Comparison of ENCODE assay signal across 17 cellular contexts in the genomic region with DNA sequence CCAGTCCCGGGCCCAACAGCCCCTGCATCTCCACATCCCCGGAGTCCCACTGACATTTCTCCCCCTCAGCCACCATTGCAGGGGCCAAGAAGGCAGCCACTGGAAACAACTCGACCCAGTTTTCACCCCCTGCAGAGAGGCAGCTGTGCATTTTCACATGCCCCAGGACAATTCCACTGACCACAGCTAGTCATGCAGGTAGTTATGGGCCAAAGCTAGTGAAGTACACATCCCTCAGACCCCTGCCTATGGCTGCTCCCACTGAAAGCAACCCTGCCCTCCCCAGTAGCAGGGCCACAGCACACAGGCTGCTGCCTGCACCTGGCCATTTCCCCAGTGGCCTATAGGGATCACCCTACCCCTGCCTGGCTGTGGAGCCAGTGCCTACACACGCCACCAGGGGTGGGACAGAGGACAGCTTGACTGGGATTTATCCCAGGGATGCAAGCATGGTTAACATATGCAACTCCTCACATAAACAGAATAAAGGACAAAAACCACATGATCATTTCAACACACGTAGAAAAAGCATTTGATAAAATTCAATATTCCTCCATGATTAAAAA.
DNase-seq lines count a peak whose midpoint lies in the region; ATAC-seq and TF ChIP-seq lines count a peak whose summit lies in the region.
"Had no signal": no experiment of that assay in that cellular context is flagged by ENCODE, and none has a peak within 500 bp of the region (broad histone marks: within the 10 kb centered on the region; RNA-seq: fewer than 3 reads in every experiment).

No MANE protein-coding gene starts in this region.

- intact Hi-C loops in left lung (cut with DNase I) (no loop called here), stomach (cut with DNase I; ENCODE audit: low total_unique reads) (loop anchor here (10.0 kb wide), 1 partner anchor 55 kb away; no protein-coding TSS in a partner anchor)

- no peak overlapping the region for H4K91ac ChIP-seq in neuronal stem cell (ENCODE audit: low read depth, low read length, poor library complexity)

- H3K36me3 ChIP-seq in neuronal stem cell (replicated peaks in 1 of 2; ENCODE audit: control insufficient read depth in 2 of 2, insufficient read depth in 2 of 2, low read length in 2 of 2) (no peaks in the 10 kb centered on the region), left lung (no peaks in the 10 kb centered on the region), stomach (no peaks in the 10 kb centered on the region)

- no peak for TF ChIP-seq EP300 in stomach (IDR thresholded peaks at IDR 0.05)

- H3K4me3 ChIP-seq in neuronal stem cell (ENCODE audit: low read length in 2 of 2) = peak overlapping the region in 1 of 2 donors; percentile 59
- no peak overlapping the region for H3K4me3 ChIP-seq in left lung
- H3K4me3 ChIP-seq in stomach = no peak overlapping the region

- H2BK5ac ChIP-seq in neuronal stem cell (ENCODE audit: low read length) = no peak overlapping the region

- no peak overlapping the region for H2AFZ ChIP-seq in neuronal stem cell (ENCODE audit: low read length)

- H3K4me1 ChIP-seq in neuronal stem cell (ENCODE audit: control insufficient read depth in 2 of 2, insufficient read depth in 1 of 2, low read depth in 1 of 2, low read length in 2 of 2) (peaks cover 0 to 1% of the 10 kb centered on the region in 2 donors), left lung (no peaks in the 10 kb centered on the region), stomach (no peaks in the 10 kb centered on the region)

- no peaks in the 10 kb centered on the region for H3K9me3 ChIP-seq in neuronal stem cell (replicated peaks in 1 of 2; ENCODE audit: control insufficient read depth in 2 of 2, insufficient read depth in 1 of 2, low read depth in 1 of 2, low read length in 2 of 2)
- no peaks in the 10 kb centered on the region for H3K9me3 ChIP-seq in left lung
- H3K9me3 ChIP-seq in stomach = no peaks in the 10 kb centered on the region

- no peak overlapping the region for H3K27ac ChIP-seq in neuronal stem cell (replicated peaks; ENCODE audit: low read length)
- no peak overlapping the region for H3K27ac ChIP-seq in left lung
- H3K27ac ChIP-seq in stomach = no peak overlapping the region

- H2BK120ac ChIP-seq in neuronal stem cell (ENCODE audit: low read depth, low read length) = no peak overlapping the region

- no peaks in the 10 kb centered on the region for H3K79me1 ChIP-seq in neuronal stem cell (ENCODE audit: low read depth, low read length)

- no peak overlapping the region for H3K18ac ChIP-seq in neuronal stem cell (ENCODE audit: low read length)

- no peak overlapping the region for H2AK5ac ChIP-seq in neuronal stem cell (ENCODE audit: low read depth, low read length)

- TF ChIP-seq POLR2A in stomach (IDR thresholded peaks at IDR 0.05) = no peak

- no peak overlapping the region for H2BK12ac ChIP-seq in neuronal stem cell (ENCODE audit: low read length)

- peak overlapping the region; percentile 41 for H3K14ac ChIP-seq in neuronal stem cell (ENCODE audit: low read length)

- H3K27me3 ChIP-seq in neuronal stem cell (ENCODE audit: control insufficient read depth in 3 of 3, insufficient read depth in 3 of 3, low read depth in 1 of 3, low read length in 3 of 3) = no peaks in the 10 kb centered on the region
- H3K27me3 ChIP-seq in left lung = no peaks in the 10 kb centered on the region
- H3K27me3 ChIP-seq in stomach = peaks cover 0 to 8% (median 4%) of the 10 kb centered on the region in 3 donors

- H3K9ac ChIP-seq in neuronal stem cell (ENCODE audit: low read depth, low read length, poor library complexity) = no peak overlapping the region

- WGBS in neuronal stem cell (ENCODE audit: extremely low coverage in 2 of 2, insufficient read length in 2 of 2, insufficient replicate concordance in 1 of 2), 2 donors = no CpG with 5 or more reads among the region's 5 CpGs
- WGBS in stomach, 5 donors = 81 to 85% (median 82%) methylated on average over 4 to 5 of the region's 5 CpGs

- H3K23ac ChIP-seq in neuronal stem cell (ENCODE audit: low read depth, low read length, poor library complexity) = no peak overlapping the region

- no peak overlapping the region for H3K4ac ChIP-seq in neuronal stem cell (ENCODE audit: low read length)

- no peak for ATAC-seq in left lung

- H4K8ac ChIP-seq in neuronal stem cell (ENCODE audit: low read depth, low read length) = no peak overlapping the region

- H2BK15ac ChIP-seq in neuronal stem cell (ENCODE audit: low read length) = no peak overlapping the region

- H3K4me2 ChIP-seq in neuronal stem cell (ENCODE audit: insufficient read depth, low read length, poor library complexity, severe bottlenecking) = no peak overlapping the region

- peak; percentile 8; the same call in 1 of the 2 replicates for TF ChIP-seq CTCF in GM12874 (IDR thresholded peaks at IDR 0.05; ENCODE audit: insufficient read depth, low read depth, low read length)
- TF ChIP-seq CTCF in left lung (IDR thresholded peaks at IDR 0.05) = no peak
- TF ChIP-seq CTCF in stomach (IDR thresholded peaks at IDR 0.05) = no peak

- peak; percentile 14 for DNase-seq in HT-29 (ENCODE audit: low spot score)
- DNase-seq in glomerular visceral epithelial cell (ENCODE audit: extremely low spot score) = peak; percentile 93
- DNase-seq in neuronal stem cell (ENCODE audit: low spot score) = no peak
- no peak for DNase-seq in central memory CD4-positive, alpha-beta T cell
- no peak for DNase-seq in activated naive CD4-positive, alpha-beta T cell (lab: John Stamatoyannopoulos, UW)
- DNase-seq in left lung = no peak
- DNase-seq in stomach = no peak
- DNase-seq: ACHN; CD4-positive, CD25-positive, alpha-beta regulatory T cell; GOT3; KBM-7; NCI-H1436; NCI-H2029; NCI-H2171 treated with DMSO at 0.1 percent for 48 hours; NCI-H774; SW 1271 had no signal

Comparison
In these comparisons a context has a peak if more than half of its experiments do, and no peak if none do; other contexts are left out.
1. DNase-seq: peak in HT-29 (single experiment) and glomerular visceral epithelial cell (single experiment); none in neuronal stem cell (single experiment), central memory CD4-positive, alpha-beta T cell (single experiment), activated naive CD4-positive, alpha-beta T cell (0 of 4), left lung (0 of 2) and stomach (single experiment).